ENCODE assay signal across 26 cellular contexts in the genomic region with DNA sequence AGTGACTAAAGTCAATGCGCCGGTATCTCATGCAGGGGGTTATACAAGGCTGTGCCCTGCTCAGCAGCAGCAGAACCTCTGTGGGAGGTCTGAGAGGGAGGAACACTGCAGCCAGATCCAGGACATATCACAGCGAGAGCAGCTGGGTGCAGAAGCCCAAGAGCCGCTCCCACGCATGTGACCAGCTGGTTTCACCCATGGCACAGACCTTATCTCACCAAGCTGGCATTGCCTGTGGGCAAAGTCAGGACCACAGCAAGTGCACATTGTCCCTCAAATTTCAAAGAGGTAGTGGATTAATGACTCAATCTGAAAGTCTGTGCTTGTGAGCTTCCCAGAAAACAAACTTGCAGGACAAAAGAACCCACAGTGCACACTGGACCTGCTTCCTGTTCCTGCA. TPM values are rescaled to one million over a fixed set of nuclear protein-coding genes. Genes with fewer than 3 reads are reported as not detected.
DNase-seq lines count a peak whose midpoint lies in the region; ATAC-seq, FAIRE-seq and TF ChIP-seq lines count a peak whose summit lies in the region.
"Had no signal": no experiment of that assay in that cellular context is flagged by ENCODE, and none has a peak within 500 bp of the region (broad histone marks: within the 10 kb centered on the region; RNA-seq: fewer than 3 reads in every experiment).

No MANE protein-coding gene starts in this region.

- H3K4me3 ChIP-seq in epithelial cell of esophagus (ENCODE audit: low read length): no peak overlapping the region
- H3K4me3 ChIP-seq in pancreas: no peak overlapping the region
- no peak overlapping the region for H3K4me3 ChIP-seq in effector memory CD4-positive, alpha-beta T cell (ENCODE audit: insufficient read depth, low read depth, low read length, poor library complexity, severe bottlenecking)
- H3K4me3 ChIP-seq: BLaER1, K562 had no signal

- peak overlapping the region in 3 of 4 donors; percentile 17 to 58 (median 44) for H3K27ac ChIP-seq in pancreas
- no peak overlapping the region for H3K27ac ChIP-seq in effector memory CD4-positive, alpha-beta T cell (ENCODE audit: insufficient read depth, low read length, poor library complexity, severe bottlenecking)
- H3K27ac ChIP-seq: BLaER1 had no signal

- peaks cover 0 to 8% of the 10 kb centered on the region in 2 donors for H3K9me3 Mint-ChIP-seq in stimulated activated naive CD8-positive, alpha-beta T cell treated with anti-CD3 and anti-CD28 coated beads, Interleukin-15, amount 100 ng/mL, for 72 hours
- H3K9me3 Mint-ChIP-seq: activated T-helper 17 cell treated with anti-CD3 and anti-CD28 coated beads, Interleukin-2, amount 50 U/mL, for 72 hours; HFFc6; stimulated activated effector memory CD8-positive, alpha-beta T cell treated with anti-CD3 and anti-CD28 coated beads, Interleukin-12 subunit alpha, Interleukin-12 subunit beta, amount 100 ng/mL, for 72 hours had no signal

- in situ Hi-C loops in G401 (cut with HindIII; ENCODE audit: low sequenced_read_pairs): no loop called here

- DNase-seq in G401 (ENCODE audit: low spot score) (peak; percentile 3), OCI-M1 (lab: John Stamatoyannopoulos, UW) (peak; percentile 29), epithelial cell of esophagus (ENCODE audit: low read depth) (peak; percentile 25), pancreas (peak in 5 of 6 donors; percentile 50 to 56 (median 55))
- no peak for DNase-seq in stimulated activated naive CD8-positive, alpha-beta T cell treated with anti-CD3 and anti-CD28 coated beads, Interleukin-15, amount 100 ng/mL, for 72 hours
- DNase-seq in effector memory CD4-positive, alpha-beta T cell: no peak
- no peak for DNase-seq in activated naive CD4-positive, alpha-beta T cell treated with Interleukin-2 at 50 U/mL for 16 hours
- DNase-seq: ACHN; activated CD4-positive, alpha-beta T cell treated with anti-CD3 and anti-CD28 coated beads, Interleukin-2, amount 50 U/mL, for 4 hours; activated CD8-positive, alpha-beta memory T cell treated with anti-CD3 and anti-CD28 coated beads, Interleukin-2, amount 50 U/mL, for 4 hours; anterior cingulate cortex; caudate nucleus; HFFc6; naive thymus-derived CD8-positive, alpha-beta T cell; NCI-H2171; NCI-H524 treated with DMSO at 0.1 percent for 48 hours; T-helper 17 cell had no signal

- no peaks in the 10 kb centered on the region for H3K27me3 ChIP-seq in pancreas
- H3K27me3 ChIP-seq in effector memory CD4-positive, alpha-beta T cell (replicated peaks; ENCODE audit: control insufficient read depth, insufficient read depth, low read length, poor library complexity, severe bottlenecking): no peaks in the 10 kb centered on the region
- H3K27me3 ChIP-seq: BLaER1 had no signal

- intact Hi-C loops in pancreas (cut with DNase I): no loop called here

- 34 to 41% methylated on average over 5 of the region's 5 CpGs for WGBS in pancreas, 2 donors

- FAIRE-seq in pancreas (lab: Jason Lieb, UNC): no peak
- FAIRE-seq: K562, RCC 7860 had no signal

- peak; percentile 83 to 95 (median 92) for ATAC-seq in pancreas
- no peak for ATAC-seq in stimulated activated naive CD8-positive, alpha-beta T cell treated with anti-CD3 and anti-CD28 coated beads, Interleukin-15, amount 100 ng/mL, for 72 hours
- ATAC-seq in HG02885 (IDR thresholded peaks at IDR 0.05; ENCODE audit: poor library complexity, unreplicated experiment): no peak
- ATAC-seq: activated naive CD4-positive, alpha-beta T cell treated with anti-CD3 and anti-CD28 coated beads, Interleukin-2, amount 50 U/mL, for 72 hours; activated T-helper 17 cell treated with anti-CD3 and anti-CD28 coated beads, Interleukin-2, amount 50 U/mL, for 72 hours; K562; naive thymus-derived CD8-positive, alpha-beta T cell; stimulated activated effector memory CD8-positive, alpha-beta T cell treated with anti-CD3 and anti-CD28 coated beads, Interleukin-12 subunit alpha, Interleukin-12 subunit beta, amount 100 ng/mL, for 72 hours; T-helper 17 cell; WTC11 had no signal

- H3K9me3 ChIP-seq in pancreas: peaks cover 0 to 1% (median 0%) of the 10 kb centered on the region in 4 donors
- H3K9me3 ChIP-seq in effector memory CD4-positive, alpha-beta T cell (ENCODE audit: control insufficient read depth, low read length): no peaks in the 10 kb centered on the region
- H3K9me3 ChIP-seq: BLaER1 had no signal

- no peaks in the 10 kb centered on the region for H3K27me3 Mint-ChIP-seq in stimulated activated naive CD8-positive, alpha-beta T cell treated with anti-CD3 and anti-CD28 coated beads, Interleukin-15, amount 100 ng/mL, for 72 hours
- H3K27me3 Mint-ChIP-seq: dendritic cell treated with granulocyte-macrophage colony-stimulating factor and Interleukin-4, amounts not matched to agents 40 ng/mL and 50 ng/mL, for 4 days had no signal

- H3K27ac Mint-ChIP-seq in stimulated activated naive CD8-positive, alpha-beta T cell treated with anti-CD3 and anti-CD28 coated beads, Interleukin-15, amount 100 ng/mL, for 72 hours: no peak overlapping the region
- H3K27ac Mint-ChIP-seq: activated naive CD4-positive, alpha-beta T cell treated with anti-CD3 and anti-CD28 coated beads, Interleukin-2, amount 50 U/mL, for 72 hours; activated T-helper 17 cell treated with anti-CD3 and anti-CD28 coated beads, Interleukin-2, amount 50 U/mL, for 72 hours; dendritic cell treated with granulocyte-macrophage colony-stimulating factor and Interleukin-4, amounts not matched to agents 40 ng/mL and 50 ng/mL, for 4 days; HFFc6; naive thymus-derived CD8-positive, alpha-beta T cell; stimulated activated effector memory CD8-positive, alpha-beta T cell treated with anti-CD3 and anti-CD28 coated beads, Interleukin-12 subunit alpha, Interleukin-12 subunit beta, amount 100 ng/mL, for 72 hours; T-helper 17 cell; WTC11 had no signal

- no peak overlapping the region for H3K4me3 Mint-ChIP-seq in stimulated activated naive CD8-positive, alpha-beta T cell treated with anti-CD3 and anti-CD28 coated beads, Interleukin-15, amount 100 ng/mL, for 72 hours
- H3K4me3 Mint-ChIP-seq: activated T-helper 17 cell treated with anti-CD3 and anti-CD28 coated beads, Interleukin-2, amount 50 U/mL, for 72 hours; dendritic cell treated with granulocyte-macrophage colony-stimulating factor and Interleukin-4, amounts not matched to agents 40 ng/mL and 50 ng/mL, for 4 days; HFFc6; naive thymus-derived CD8-positive, alpha-beta T cell; stimulated activated effector memory CD8-positive, alpha-beta T cell treated with anti-CD3 and anti-CD28 coated beads, Interleukin-12 subunit alpha, Interleukin-12 subunit beta, amount 100 ng/mL, for 72 hours; T-helper 17 cell; WTC11 had no signal

- no peaks in the 10 kb centered on the region for H3K36me3 ChIP-seq in pancreas
- H3K36me3 ChIP-seq in effector memory CD4-positive, alpha-beta T cell (ENCODE audit: control insufficient read depth, insufficient read depth, low read length): no peaks in the 10 kb centered on the region
- H3K36me3 ChIP-seq: BLaER1 had no signal

- H3K4me1 ChIP-seq in pancreas: peaks cover 0 to 5% (median 0%) of the 10 kb centered on the region in 3 donors
- H3K4me1 ChIP-seq in effector memory CD4-positive, alpha-beta T cell (ENCODE audit: control insufficient read depth, insufficient read depth, low read length, poor library complexity, severe bottlenecking): no peaks in the 10 kb centered on the region
- H3K4me1 ChIP-seq: BLaER1 had no signal

- TF ChIP-seq CTCF in epithelial cell of esophagus (IDR thresholded peaks at IDR 0.05; ENCODE audit: insufficient read depth, low read depth, low read length, missing control alignments) (no peak), pancreas (IDR thresholded peaks at IDR 0.05) (no peak)

- no peaks in the 10 kb centered on the region for H3K4me1 Mint-ChIP-seq in stimulated activated naive CD8-positive, alpha-beta T cell treated with anti-CD3 and anti-CD28 coated beads, Interleukin-15, amount 100 ng/mL, for 72 hours
- H3K4me1 Mint-ChIP-seq: activated T-helper 17 cell treated with anti-CD3 and anti-CD28 coated beads, Interleukin-2, amount 50 U/mL, for 72 hours; naive thymus-derived CD8-positive, alpha-beta T cell; stimulated activated effector memory CD8-positive, alpha-beta T cell treated with anti-CD3 and anti-CD28 coated beads, Interleukin-12 subunit alpha, Interleukin-12 subunit beta, amount 100 ng/mL, for 72 hours; WTC11 had no signal

RNA-seq across cellular contexts. Expression of a gene that starts 31.6 kb away (rescaled TPM):
- 0.98 and 1.4 TPM in 2 replicates for total RNA-seq in G401 (2014; rRNA removed; shearing (Covaris generic))
- 10 to 100 TPM in 2 of 6 donors, 1 to 10 TPM in 4; 4.1 to 17.4 (median 8.8) TPM for total RNA-seq in pancreas
- 10 to 100 TPM in 1 of 2 donors, 1 to 10 TPM in 1; 9.2 to 11.8 TPM for polyA plus RNA-seq in pancreas

Comparison
In these comparisons a context has a peak if more than half of its experiments do, and no peak if none do; other contexts are left out.
1. DNase-seq: peak in G401 (single experiment), OCI-M1 (single experiment), epithelial cell of esophagus (single experiment) and pancreas (5 of 6); none in stimulated activated naive CD8-positive, alpha-beta T cell treated with anti-CD3 and anti-CD28 coated beads, Interleukin-15, amount 100 ng/mL, for 72 hours (0 of 2), effector memory CD4-positive, alpha-beta T cell (0 of 3) and activated naive CD4-positive, alpha-beta T cell treated with Interleukin-2 at 50 U/mL for 16 hours (single experiment).
2. ATAC-seq: peak in pancreas (4 of 4); none in stimulated activated naive CD8-positive, alpha-beta T cell treated with anti-CD3 and anti-CD28 coated beads, Interleukin-15, amount 100 ng/mL, for 72 hours (single experiment) and HG02885 (single experiment).